ENCODE assay signal across 9 cellular contexts in the genomic region with DNA sequence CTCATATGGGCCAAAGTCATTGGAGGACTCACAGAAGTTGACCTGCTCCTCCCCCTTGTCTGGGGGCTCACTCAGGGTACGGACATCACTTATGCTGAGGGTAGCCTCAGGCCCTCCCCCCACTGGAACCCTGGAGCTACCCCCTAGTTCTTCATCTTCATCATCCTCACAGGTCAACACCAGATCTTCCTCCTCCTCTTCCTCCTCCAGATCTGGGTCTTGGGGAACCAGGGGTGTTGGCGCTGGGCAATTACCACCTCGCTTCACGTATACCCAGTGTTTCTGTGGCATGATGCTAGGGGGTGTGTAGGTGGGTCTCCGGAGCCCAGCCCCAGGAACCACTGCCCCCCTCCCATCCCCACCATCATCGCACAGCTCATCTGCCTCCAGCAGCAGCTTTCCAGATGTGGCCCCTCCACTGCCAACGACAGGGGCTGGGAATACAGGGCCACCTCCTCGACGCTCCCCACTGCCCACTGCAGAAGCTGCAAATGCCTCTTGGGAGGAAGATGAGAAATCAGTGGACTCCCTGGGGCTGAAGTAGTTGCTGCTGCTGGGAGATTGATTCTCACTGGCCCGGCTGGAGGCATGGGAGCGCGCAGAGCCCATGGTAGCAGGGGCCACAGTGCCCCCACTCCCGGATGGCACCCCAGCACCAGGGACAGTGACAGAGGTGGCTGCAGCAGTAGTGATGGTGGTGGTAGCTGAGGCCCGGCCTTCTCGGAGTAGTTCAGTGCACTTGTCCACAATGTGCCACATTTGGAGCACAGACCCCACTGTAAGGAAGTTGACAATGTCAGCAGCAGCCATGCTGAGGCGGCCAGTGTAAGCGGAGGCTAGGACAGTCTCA. TPM values are rescaled to one million over a fixed set of nuclear protein-coding genes. Genes with fewer than 3 reads are reported as not detected.
DNase-seq lines count a peak whose midpoint lies in the region; ATAC-seq and TF ChIP-seq lines count a peak whose summit lies in the region.
"Had no signal": no experiment of that assay in that cellular context is flagged by ENCODE, and none has a peak within 500 bp of the region (broad histone marks: within the 10 kb centered on the region; RNA-seq: fewer than 3 reads in every experiment).

No MANE protein-coding gene starts in this region.

- H3K27me3 Mint-ChIP-seq in CD8-positive, alpha-beta T cell (ENCODE audit: low read depth): no peaks in the 10 kb centered on the region
- H3K27me3 Mint-ChIP-seq in dendritic cell treated with granulocyte-macrophage colony-stimulating factor and Interleukin-4, amounts not matched to agents 40 ng/mL and 50 ng/mL, for 4 days: no peaks in the 10 kb centered on the region

- no peak overlapping the region for H2AFZ ChIP-seq in Karpas-422 (ENCODE audit: low read length)

- H3K79me2 ChIP-seq in Karpas-422 (ENCODE audit: low read length): peaks cover 41% of the 10 kb centered on the region

- ATAC-seq in CD8-positive, alpha-beta T cell: no peak
- ATAC-seq in GM21390 (IDR thresholded peaks at IDR 0.05; ENCODE audit: unreplicated experiment): no peak

- TF ChIP-seq CTCF in CD8-positive, alpha-beta T cell (IDR thresholded peaks at IDR 0.05): no peak
- TF ChIP-seq CTCF in prostate gland (IDR thresholded peaks at IDR 0.05): no peak

- peaks cover 62% of the 10 kb centered on the region for H3K36me3 Mint-ChIP-seq in CD8-positive, alpha-beta T cell
- H3K36me3 Mint-ChIP-seq in dendritic cell treated with granulocyte-macrophage colony-stimulating factor and Interleukin-4, amounts not matched to agents 40 ng/mL and 50 ng/mL, for 4 days (ENCODE audit: low read depth): peaks cover 94% of the 10 kb centered on the region

- H4K20me1 ChIP-seq in Karpas-422 (ENCODE audit: insufficient read depth, low read depth, low read length): peaks cover 21% of the 10 kb centered on the region

- POLR2A ChIA-PET in CD8-positive, alpha-beta T cell (lab: Charles Lee): interaction anchor here (0.9 to 3.9 kb wide), 5 partner anchors 17 to 344 kb away, joined by 3 to 28 read pairs (median 3); partner anchors contain the start of genes CUTA, PFDN6, RGL2 and WDR46

- peak overlapping the region; percentile 80 for H3K27ac Mint-ChIP-seq in CD8-positive, alpha-beta T cell
- peak overlapping the region; percentile 98 for H3K27ac Mint-ChIP-seq in dendritic cell treated with granulocyte-macrophage colony-stimulating factor and Interleukin-4, amounts not matched to agents 40 ng/mL and 50 ng/mL, for 4 days

- H3K27ac ChIP-seq in CD8-positive, alpha-beta T cell (ENCODE audit: low read depth, low read length): no peak overlapping the region
- no peak overlapping the region for H3K27ac ChIP-seq in Karpas-422 (ENCODE audit: low read length)
- H3K27ac ChIP-seq in prostate gland: peak overlapping the region; percentile 96 to 99

- 83% methylated on average over 17 of the region's 17 CpGs for WGBS in prostate gland

- peaks cover 25% of the 10 kb centered on the region for H3K36me3 ChIP-seq in CD8-positive, alpha-beta T cell (ENCODE audit: insufficient read depth, low read length)
- H3K36me3 ChIP-seq in Karpas-422 (ENCODE audit: insufficient read depth, low read length) (peaks cover 24% of the 10 kb centered on the region), prostate gland (peaks cover 3 to 5% of the 10 kb centered on the region in 2 donors)

- peaks cover 66% of the 10 kb centered on the region for H3K4me1 ChIP-seq in CD8-positive, alpha-beta T cell (ENCODE audit: insufficient read depth, low read length)
- H3K4me1 ChIP-seq in Karpas-422 (ENCODE audit: low read length) (peaks cover 61% of the 10 kb centered on the region), prostate gland (replicated peaks) (peaks cover 8% of the 10 kb centered on the region)

- no peaks in the 10 kb centered on the region for H3K9me3 ChIP-seq in CD8-positive, alpha-beta T cell (ENCODE audit: low read length)
- H3K9me3 ChIP-seq in Karpas-422 (ENCODE audit: low read length): no peaks in the 10 kb centered on the region
- no peaks in the 10 kb centered on the region for H3K9me3 ChIP-seq in prostate gland

- peak overlapping the region; percentile 94; the same call in 1 of the 2 replicates for H3K9ac ChIP-seq in Karpas-422 (ENCODE audit: low read length)

- no peak for DNase-seq in CD8-positive, alpha-beta T cell
- DNase-seq in Karpas-422 (no peak), prostate gland (ENCODE audit: low spot score) (no peak), NCI-H1105 (lab: John Stamatoyannopoulos, UW) (no peak), GDM1 (lab: John Stamatoyannopoulos, UW) (no peak), HK-2 (ENCODE audit: unreplicated experiment) (no peak)
- DNase-seq: stimulated activated CD4-positive, alpha-beta T cell treated with anti-CD3 and anti-CD28 coated beads, Interleukin-4, amount 100 ng/mL, for 4 hours had no signal

- H3K9me2 ChIP-seq in Karpas-422 (replicated peaks; ENCODE audit: insufficient read depth, low read length): no peaks in the 10 kb centered on the region

- CTCF ChIA-PET in CD8-positive, alpha-beta T cell (lab: Charles Lee): interaction anchor here (2.6 to 4.4 kb wide), 2 partner anchors 17 to 29 kb away, joined by 7 to 40 read pairs; partner anchors contain the start of gene RGL2

- TF ChIP-seq POLR2A in prostate gland (IDR thresholded peaks at IDR 0.05): no peak

- intact Hi-C loops in CD8-positive, alpha-beta T cell (cut with DNase I, micrococcal nuclease): loop anchor here (2.0 to 10.0 kb wide), 4 partner anchors 111 to 1121 kb away; partner anchors contain the start of genes GPSM3 (in 1 of the 2) and PBX2 (in 1 of the 2)
- intact Hi-C loops in dendritic cell treated with granulocyte-macrophage colony-stimulating factor and Interleukin-4, amounts not matched to agents 40 ng/mL and 50 ng/mL, for 4 days (cut with micrococcal nuclease): no loop called here
- intact Hi-C loops in prostate gland (cut with DNase I): loop anchor here (5.0 kb wide), 1 partner anchor 96 kb away; the partner anchor contains the start of gene PHF1

- no peaks in the 10 kb centered on the region for H3K9me3 Mint-ChIP-seq in CD8-positive, alpha-beta T cell
- H3K9me3 Mint-ChIP-seq in dendritic cell treated with granulocyte-macrophage colony-stimulating factor and Interleukin-4, amounts not matched to agents 40 ng/mL and 50 ng/mL, for 4 days: no peaks in the 10 kb centered on the region

- peak overlapping the region; percentile 98 for H3K4me3 Mint-ChIP-seq in CD8-positive, alpha-beta T cell
- peak overlapping the region; percentile 76 for H3K4me3 Mint-ChIP-seq in dendritic cell treated with granulocyte-macrophage colony-stimulating factor and Interleukin-4, amounts not matched to agents 40 ng/mL and 50 ng/mL, for 4 days

- no peak overlapping the region for H3K4me3 ChIP-seq in CD8-positive, alpha-beta T cell (ENCODE audit: low read depth, low read length)
- H3K4me3 ChIP-seq in Karpas-422 (ENCODE audit: low read length) (no peak overlapping the region), prostate gland (no peak overlapping the region)

- no peaks in the 10 kb centered on the region for H3K27me3 ChIP-seq in CD8-positive, alpha-beta T cell (ENCODE audit: insufficient read depth, low read length)
- H3K27me3 ChIP-seq in Karpas-422 (ENCODE audit: low read length) (no peaks in the 10 kb centered on the region), prostate gland (replicated peaks; ENCODE audit: insufficient read depth) (no peaks in the 10 kb centered on the region)

- H3K4me1 Mint-ChIP-seq in CD8-positive, alpha-beta T cell (ENCODE audit: low read depth): peaks cover 78% of the 10 kb centered on the region
- H3K4me1 Mint-ChIP-seq in dendritic cell treated with granulocyte-macrophage colony-stimulating factor and Interleukin-4, amounts not matched to agents 40 ng/mL and 50 ng/mL, for 4 days (ENCODE audit: low read depth): peaks cover 76% of the 10 kb centered on the region

- peak overlapping the region; percentile 97 for H3K4me2 ChIP-seq in Karpas-422 (ENCODE audit: low read depth, low read length, poor library complexity, severe bottlenecking)

RNA-seq across cellular contexts. Expression of gene ZBTB22, which starts 1.6 kb away (rescaled TPM):
- 1 to 10 TPM; 8.8 to 9.3 TPM for total RNA-seq in CD8-positive, alpha-beta T cell
- 4.9 and 11.8 TPM in 2 replicates for total RNA-seq in Karpas-422 (2014; rRNA removed; shearing (Covaris generic); ENCODE audit: low replicate concordance)
- total RNA-seq in prostate gland: 10 to 100 TPM; 25.1 to 27.5 TPM

RNA-seq across cellular contexts. Expression of gene TAPBP, which starts 2.1 kb away (rescaled TPM):
- 100 to 1,000 TPM; 246 TPM for total RNA-seq in CD8-positive, alpha-beta T cell
- 102 and 188 TPM in 2 replicates for total RNA-seq in Karpas-422 (2014; rRNA removed; shearing (Covaris generic); ENCODE audit: low replicate concordance)
- 100 to 1,000 TPM; 190 to 192 TPM for total RNA-seq in prostate gland

RNA-seq across cellular contexts. Expression of gene DAXX, which starts 6.8 kb away (rescaled TPM):
- 10 to 100 TPM; 13.7 to 14.2 TPM for total RNA-seq in CD8-positive, alpha-beta T cell
- 45.8 and 55.6 TPM in 2 replicates for total RNA-seq in Karpas-422 (2014; rRNA removed; shearing (Covaris generic); ENCODE audit: low replicate concordance)
- 10 to 100 TPM; 52.8 to 75.1 TPM for total RNA-seq in prostate gland

RNA-seq across cellular contexts. Expression of gene RGL2, which starts 17.2 kb away (rescaled TPM):
- total RNA-seq in CD8-positive, alpha-beta T cell: 10 to 100 TPM; 28.8 to 29.7 TPM
- total RNA-seq in Karpas-422 (2014; rRNA removed; shearing (Covaris generic); ENCODE audit: low replicate concordance): 35.1 and 47.2 TPM in 2 replicates
- total RNA-seq in prostate gland: 100 to 1,000 TPM in 1 of 2 donors, 10 to 100 TPM in 1; 98.7 to 107 TPM

RNA-seq across cellular contexts. Expression of gene PFDN6, which starts 26.6 kb away (rescaled TPM):
- total RNA-seq in CD8-positive, alpha-beta T cell: 10 to 100 TPM in 1 of 2 experiments, 1 to 10 TPM in 1; 9.4 to 11.2 TPM
- total RNA-seq in Karpas-422 (2014; rRNA removed; shearing (Covaris generic); ENCODE audit: low replicate concordance): 66.7 and 126 TPM in 2 replicates
- total RNA-seq in prostate gland: 10 to 100 TPM; 24.1 to 59.7 TPM

Comparison
In these comparisons a context has a peak if more than half of its experiments do, and no peak if none do; other contexts are left out.
1. H3K27ac ChIP-seq: peak in prostate gland (2 of 2); none in CD8-positive, alpha-beta T cell (single experiment) and Karpas-422 (single experiment).